ENCODE assay signal across 24 cellular contexts in the genomic region with DNA sequence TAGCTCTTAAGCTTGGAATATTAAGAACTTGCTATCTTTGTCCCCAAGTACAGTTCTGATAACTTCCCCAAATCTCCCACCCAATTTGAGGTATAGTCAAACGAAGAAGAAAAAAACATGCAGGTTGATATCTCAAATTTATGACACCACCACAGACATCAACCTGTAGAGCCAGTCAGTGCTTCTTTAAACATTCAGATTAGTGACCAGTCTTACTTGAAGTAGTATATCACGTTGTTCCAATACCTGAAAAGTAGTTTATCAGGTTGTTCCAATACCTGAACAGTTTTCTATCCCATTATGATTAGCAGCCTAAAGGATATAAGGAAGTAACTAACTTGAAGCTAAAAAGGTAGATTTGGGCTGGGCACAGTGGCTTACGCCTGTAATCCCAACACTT.
DNase-seq lines count a peak whose midpoint lies in the region; ATAC-seq, FAIRE-seq and TF ChIP-seq lines count a peak whose summit lies in the region.
"Had no signal": no experiment of that assay in that cellular context is flagged by ENCODE, and none has a peak within 500 bp of the region (broad histone marks: within the 10 kb centered on the region; RNA-seq: fewer than 3 reads in every experiment).

No MANE protein-coding gene starts in this region.

- H3K9ac ChIP-seq in liver (ENCODE audit: low read depth in 1 of 2, low read length in 2 of 2): peak overlapping the region in 1 of 2 donors; percentile 90
- no peak overlapping the region for H3K9ac ChIP-seq in HepG2 (ENCODE audit: insufficient read depth, low read depth, low read length)
- H3K9ac ChIP-seq: BLaER1, GM23248 had no signal

- H3K4me1 ChIP-seq in liver (ENCODE audit: control insufficient read depth in 4 of 4, insufficient read depth in 4 of 4, low read length in 3 of 4): peaks cover 0 to 12% (median under 1%) of the 10 kb centered on the region in 4 donors
- peaks cover 12% of the 10 kb centered on the region for H3K4me1 ChIP-seq in HepG2 (ENCODE audit: insufficient read depth, low read length)
- no peaks in the 10 kb centered on the region for H3K4me1 ChIP-seq in gastroesophageal sphincter
- H3K4me1 ChIP-seq: BLaER1 had no signal

- 82% methylated on average over 3 of the region's 3 CpGs for WGBS in liver
- 61% methylated on average over 3 of the region's 3 CpGs for WGBS in HepG2 (ENCODE audit: low lambda C conversion rate)
- 90 to 100% methylated on average over 2 to 3 of the region's 3 CpGs for WGBS in gastroesophageal sphincter (ENCODE audit: low coverage in 1 of 2), 2 donors

- no peak for DNase-seq in HepG2 (ENCODE audit: low spot score)
- DNase-seq in left lobe of liver (ENCODE audit: low spot score): no peak
- DNase-seq in stimulated activated CD4-positive, alpha-beta T cell treated with anti-CD3 and anti-CD28 coated beads, Interleukin-12 subunit alpha, Interleukin-12 subunit beta, amount 100 ng/mL, for 4 hours: no peak
- DNase-seq: Caco-2; CD4-positive, CD25-positive, alpha-beta regulatory T cell; CD8-positive, alpha-beta T cell; DMS153; DND-41; GM23248; H7; HFFc6 had no signal

- in situ Hi-C loops in HepG2 (cut with HindIII; ENCODE audit: extremely low pct_ligation_motif_present, low pct_unique_long_range_greater_than_20kb): no loop called here

- ATAC-seq in HepG2 (no peak), left lobe of liver (peak; percentile 2), HG03460 (IDR thresholded peaks at IDR 0.05; ENCODE audit: unreplicated experiment) (no peak), gastroesophageal sphincter (no peak)
- ATAC-seq: CD8-positive, alpha-beta T cell; HCT116 had no signal

- H3K9me3 ChIP-seq in liver (ENCODE audit: control insufficient read depth in 4 of 4, low read length in 3 of 4) (no peaks in the 10 kb centered on the region), HepG2 (ENCODE audit: low read length) (no peaks in the 10 kb centered on the region), gastroesophageal sphincter (no peaks in the 10 kb centered on the region)
- H3K9me3 ChIP-seq: BLaER1, Caco-2 had no signal

- TF ChIP-seq RAD21 in liver (IDR thresholded peaks at IDR 0.05) (no peak), HepG2 (CRISPR knock-in tag; IDR thresholded peaks at IDR 0.05) (no peak)

- H3K36me3 ChIP-seq in liver (ENCODE audit: control insufficient read depth in 4 of 4, insufficient read depth in 3 of 4, low read depth in 1 of 4, low read length in 3 of 4) (no peaks in the 10 kb centered on the region), HepG2 (replicated peaks in 1 of 2; ENCODE audit: control insufficient read depth in 1 of 2, insufficient read depth in 2 of 2, low read length in 2 of 2) (no peaks in the 10 kb centered on the region), gastroesophageal sphincter (no peaks in the 10 kb centered on the region)
- H3K36me3 ChIP-seq: BLaER1 had no signal

- POLR2A ChIA-PET in HepG2 (lab: Yijun Ruan, JAX): no interaction called here

- TF ChIP-seq EP300 in HepG2 (IDR thresholded peaks at IDR 0.05; ENCODE audit: low read depth in 2 of 2, low read length in 2 of 2): no peak
- no peak for TF ChIP-seq EP300 in HepG2 (CRISPR knock-in tag; IDR thresholded peaks at IDR 0.05; ENCODE audit: borderline replicate concordance)
- no peak for TF ChIP-seq EP300 in gastroesophageal sphincter (IDR thresholded peaks at IDR 0.05)

- TF ChIP-seq CTCF in liver (IDR thresholded peaks at IDR 0.05; ENCODE audit: low read depth, low read length, missing input control) (no peak), HepG2 (CRISPR knock-in tag; IDR thresholded peaks at IDR 0.05) (no peak), VCaP (conservative IDR thresholded peaks at IDR 0.05) (no peak), gastroesophageal sphincter (IDR thresholded peaks at IDR 0.05) (no peak)

- H3K27ac ChIP-seq in liver (ENCODE audit: low read depth in 1 of 2, low read length in 2 of 2): peak overlapping the region; percentile 92 to 95
- H3K27ac ChIP-seq in HepG2 (ENCODE audit: extremely low read length, insufficient read depth, low read length): no peak overlapping the region
- peak overlapping the region; percentile 42; the same call in 1 of the 2 replicates for H3K27ac ChIP-seq in VCaP
- H3K27ac ChIP-seq in gastroesophageal sphincter: no peak overlapping the region
- H3K27ac ChIP-seq: 22Rv1, BLaER1, C4-2B, GM23248 had no signal

- intact Hi-C loops in HepG2 (cut with micrococcal nuclease; ENCODE audit: unreplicated experiment): no loop called here

- H3K79me2 ChIP-seq in HepG2 (ENCODE audit: insufficient read depth, low read length): no peaks in the 10 kb centered on the region

- TF ChIP-seq POLR2A in HepG2 (IDR thresholded peaks at IDR 0.05; ENCODE audit: insufficient read depth in 1 of 2, low read depth in 2 of 2, low read length in 2 of 2): no peak
- TF ChIP-seq POLR2A in gastroesophageal sphincter (IDR thresholded peaks at IDR 0.05): no peak

- CTCF ChIA-PET in HepG2 (lab: Yijun Ruan, JAX; ENCODE audit: low intra/inter-chr PET ratio, low total read pairs): no interaction called here

- FAIRE-seq in HepG2 (lab: Jason Lieb, UNC): no peak
- FAIRE-seq: A204.1, G401.6, GM12892, GM19239, H1 had no signal

- H2AFZ ChIP-seq in HepG2 (ENCODE audit: low read length): no peak overlapping the region
- H2AFZ ChIP-seq: GM23248 had no signal

- no TSS peak for BruUV-seq in HepG2 (replicated peaks; lab: Mats Ljungman, UMichigan)

- no peak overlapping the region for H3K4me2 ChIP-seq in HepG2 (ENCODE audit: low read depth, low read length)
- H3K4me2 ChIP-seq: BLaER1 had no signal

- no peak overlapping the region for H3K4me3 ChIP-seq in liver (ENCODE audit: low read depth in 1 of 3, low read length in 3 of 3)
- H3K4me3 ChIP-seq in HepG2 (replicated peaks in 1 of 3; ENCODE audit: insufficient read depth in 1 of 3, low read depth in 2 of 3, low read length in 3 of 3): no peak overlapping the region
- no peak overlapping the region for H3K4me3 ChIP-seq in gastroesophageal sphincter
- H3K4me3 ChIP-seq: BLaER1, GM23248 had no signal

- H3K27me3 ChIP-seq in liver (ENCODE audit: control insufficient read depth in 4 of 4, insufficient read depth in 4 of 4, low read length in 3 of 4) (no peaks in the 10 kb centered on the region), HepG2 (ENCODE audit: control insufficient read depth in 1 of 2, insufficient read depth in 2 of 2, low read length in 2 of 2) (no peaks in the 10 kb centered on the region), gastroesophageal sphincter (no peaks in the 10 kb centered on the region)
- H3K27me3 ChIP-seq: BLaER1 had no signal

- no peaks in the 10 kb centered on the region for H4K20me1 ChIP-seq in HepG2 (ENCODE audit: insufficient read depth, low read length)
- H4K20me1 ChIP-seq: BLaER1 had no signal

TF ChIP-seq in liver, 16 proteins besides CTCF, POLR2A, EP300 and RAD21 (continues in another document):
- TF ChIP-seq SP1 (IDR thresholded peaks at IDR 0.05) (no peak), YY1 (IDR thresholded peaks at IDR 0.05) (no peak), GABPA (IDR thresholded peaks at IDR 0.05 in 1 of 2, conservative IDR thresholded peaks at IDR 0.05 in 1 of 2) (no peak)
- TF ChIP-seq, protein P1, sequence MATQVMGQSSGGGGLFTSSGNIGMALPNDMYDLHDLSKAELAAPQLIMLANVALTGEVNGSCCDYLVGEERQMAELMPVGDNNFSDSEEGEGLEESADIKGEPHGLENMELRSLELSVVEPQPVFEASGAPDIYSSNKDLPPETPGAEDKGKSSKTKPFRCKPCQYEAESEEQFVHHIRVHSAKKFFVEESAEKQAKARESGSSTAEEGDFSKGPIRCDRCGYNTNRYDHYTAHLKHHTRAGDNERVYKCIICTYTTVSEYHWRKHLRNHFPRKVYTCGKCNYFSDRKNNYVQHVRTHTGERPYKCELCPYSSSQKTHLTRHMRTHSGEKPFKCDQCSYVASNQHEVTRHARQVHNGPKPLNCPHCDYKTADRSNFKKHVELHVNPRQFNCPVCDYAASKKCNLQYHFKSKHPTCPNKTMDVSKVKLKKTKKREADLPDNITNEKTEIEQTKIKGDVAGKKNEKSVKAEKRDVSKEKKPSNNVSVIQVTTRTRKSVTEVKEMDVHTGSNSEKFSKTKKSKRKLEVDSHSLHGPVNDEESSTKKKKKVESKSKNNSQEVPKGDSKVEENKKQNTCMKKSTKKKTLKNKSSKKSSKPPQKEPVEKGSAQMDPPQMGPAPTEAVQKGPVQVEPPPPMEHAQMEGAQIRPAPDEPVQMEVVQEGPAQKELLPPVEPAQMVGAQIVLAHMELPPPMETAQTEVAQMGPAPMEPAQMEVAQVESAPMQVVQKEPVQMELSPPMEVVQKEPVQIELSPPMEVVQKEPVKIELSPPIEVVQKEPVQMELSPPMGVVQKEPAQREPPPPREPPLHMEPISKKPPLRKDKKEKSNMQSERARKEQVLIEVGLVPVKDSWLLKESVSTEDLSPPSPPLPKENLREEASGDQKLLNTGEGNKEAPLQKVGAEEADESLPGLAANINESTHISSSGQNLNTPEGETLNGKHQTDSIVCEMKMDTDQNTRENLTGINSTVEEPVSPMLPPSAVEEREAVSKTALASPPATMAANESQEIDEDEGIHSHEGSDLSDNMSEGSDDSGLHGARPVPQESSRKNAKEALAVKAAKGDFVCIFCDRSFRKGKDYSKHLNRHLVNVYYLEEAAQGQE (IDR thresholded peaks at IDR 0.05): no peak

TF ChIP-seq in HepG2, 621 proteins besides CTCF, POLR2A, EP300 and RAD21 (continues in another document):
- TF ChIP-seq HNF4G (IDR thresholded peaks at IDR 0.05; ENCODE audit: borderline replicate concordance, low read depth, low read length) (no peak), HNF4G (CRISPR knock-in tag; IDR thresholded peaks at IDR 0.05; ENCODE audit: borderline replicate concordance, low read depth) (no peak), FOXA1 (IDR thresholded peaks at IDR 0.05) (no peak), FOXA1 (CRISPR knock-in tag; IDR thresholded peaks at IDR 0.05) (no peak)
- TF ChIP-seq, protein P2, sequence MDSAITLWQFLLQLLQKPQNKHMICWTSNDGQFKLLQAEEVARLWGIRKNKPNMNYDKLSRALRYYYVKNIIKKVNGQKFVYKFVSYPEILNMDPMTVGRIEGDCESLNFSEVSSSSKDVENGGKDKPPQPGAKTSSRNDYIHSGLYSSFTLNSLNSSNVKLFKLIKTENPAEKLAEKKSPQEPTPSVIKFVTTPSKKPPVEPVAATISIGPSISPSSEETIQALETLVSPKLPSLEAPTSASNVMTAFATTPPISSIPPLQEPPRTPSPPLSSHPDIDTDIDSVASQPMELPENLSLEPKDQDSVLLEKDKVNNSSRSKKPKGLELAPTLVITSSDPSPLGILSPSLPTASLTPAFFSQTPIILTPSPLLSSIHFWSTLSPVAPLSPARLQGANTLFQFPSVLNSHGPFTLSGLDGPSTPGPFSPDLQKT (CRISPR knock-in tag; IDR thresholded peaks at IDR 0.05; ENCODE audit: borderline replicate concordance): no peak

Comparison
In these comparisons a context has a peak if more than half of its experiments do, and no peak if none do; other contexts are left out.
1. H3K27ac ChIP-seq: peak in liver (2 of 2) and VCaP (single experiment); none in HepG2 (single experiment) and gastroesophageal sphincter (0 of 4).